ENCODE assay signal across 8 cellular contexts in the genomic region with DNA sequence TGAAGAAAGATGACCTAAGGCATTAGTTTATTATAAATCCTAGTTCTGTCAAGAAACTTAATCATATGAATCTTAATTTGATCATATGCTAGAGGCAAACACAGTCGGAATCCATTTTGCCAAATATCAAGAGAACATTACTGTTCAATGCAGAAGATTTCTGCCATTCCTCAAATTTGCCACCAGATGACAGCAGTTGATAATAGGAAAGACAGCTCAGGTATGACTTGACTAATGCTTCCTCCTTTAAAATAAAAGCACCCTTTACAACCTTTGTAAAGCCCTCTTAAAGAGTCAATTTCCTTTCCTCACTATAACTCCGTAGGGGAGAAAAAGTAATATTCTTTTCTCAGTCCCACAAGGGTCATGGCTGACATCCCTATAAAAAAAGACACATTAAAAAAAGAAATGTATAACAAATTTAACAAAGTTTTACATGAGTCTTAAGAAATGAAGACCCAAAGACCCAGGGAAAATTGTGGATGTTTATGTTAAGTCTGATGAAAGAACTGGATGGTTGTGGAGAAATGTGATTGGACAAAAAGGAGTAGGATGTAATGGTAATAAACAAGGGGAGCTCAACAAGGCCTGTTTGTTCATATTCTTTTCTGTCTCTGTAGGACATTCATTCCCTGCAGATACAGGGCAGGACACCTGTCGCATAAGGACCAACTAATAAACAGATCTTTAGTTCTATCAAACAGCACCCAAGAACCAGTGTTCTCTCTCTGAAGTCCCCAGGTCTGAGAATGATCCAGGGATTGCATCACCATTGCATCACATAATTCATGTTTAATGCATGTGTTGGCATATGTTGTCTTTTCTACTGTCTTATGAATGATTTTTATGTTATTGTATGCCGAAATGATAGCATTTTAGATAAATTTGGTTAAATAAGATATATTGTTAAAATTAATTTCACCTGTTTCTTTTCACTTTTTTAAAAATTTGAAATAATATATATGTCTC. TPM values are rescaled to one million over a fixed set of nuclear protein-coding genes. Genes with fewer than 3 reads are reported as not detected.
DNase-seq lines count a peak whose midpoint lies in the region; ATAC-seq and TF ChIP-seq lines count a peak whose summit lies in the region.

No MANE protein-coding gene starts in this region.

- no peak for TF ChIP-seq EP300 in transverse colon (IDR thresholded peaks at IDR 0.05; ENCODE audit: low read depth)

- in situ Hi-C loops in KBM-7 (cut with MboI; ENCODE audit: low pct_unique_long_range_greater_than_20kb, low sequenced_read_pairs) (no loop called here), transverse colon (cut with MboI; ENCODE audit: low pct_ligation_motif_present in 1 of 4, low pct_unique_long_range_greater_than_20kb in 1 of 4, low sequenced_read_pairs in 3 of 4) (loop anchor here in 1 of 4 donors (25.0 kb wide), 1 partner anchor 99 kb away; no protein-coding TSS in a partner anchor)

- peaks cover 25% of the 10 kb centered on the region for H3K27me3 Mint-ChIP-seq in T-helper 17 cell

- H3K4me3 Mint-ChIP-seq in T-helper 17 cell: no peak overlapping the region

- peak; percentile 33 for DNase-seq in NCI-H2171 treated with DMSO at 0.1 percent for 48 hours (lab: John Stamatoyannopoulos, UW)
- no peak for DNase-seq in NCI-H2171 (lab: John Stamatoyannopoulos, UW)
- peak; percentile 29 for DNase-seq in KBM-7
- no peak for DNase-seq in T-helper 17 cell
- peak; percentile 53 for DNase-seq in glomerular visceral epithelial cell (ENCODE audit: extremely low spot score)
- no peak for DNase-seq in transverse colon
- no peak for DNase-seq in medulla oblongata (ENCODE audit: extremely low spot score)

- H3K4me1 ChIP-seq in transverse colon: no peaks in the 10 kb centered on the region

- H3K9me3 ChIP-seq in T-helper 17 cell (ENCODE audit: control insufficient read depth, low read length, poor library complexity, severe bottlenecking) (no peaks in the 10 kb centered on the region), transverse colon (no peaks in the 10 kb centered on the region)

- no peak overlapping the region for H3K27ac ChIP-seq in transverse colon

- no peak overlapping the region for H3K27ac Mint-ChIP-seq in T-helper 17 cell

- TF ChIP-seq CTCF in transverse colon (IDR thresholded peaks at IDR 0.05): peak in 4 of 5 experiments; percentile 35 to 46 (median 44)

- no peak for TF ChIP-seq POLR2A in transverse colon (IDR thresholded peaks at IDR 0.05)

- no peaks in the 10 kb centered on the region for H3K36me3 Mint-ChIP-seq in T-helper 17 cell (ENCODE audit: low read depth)

- ATAC-seq in GM21367 (IDR thresholded peaks at IDR 0.05; ENCODE audit: unreplicated experiment) (peak; percentile 66), T-helper 17 cell (peak; percentile 74)

- no peak overlapping the region for H3K4me3 ChIP-seq in transverse colon

- H3K36me3 ChIP-seq in transverse colon: no peaks in the 10 kb centered on the region

- H3K27me3 ChIP-seq in transverse colon: no peaks in the 10 kb centered on the region

- 58 to 64% methylated on average over 4 of the region's 4 CpGs for WGBS in transverse colon (ENCODE audit: low coverage in 1 of 2), 2 donors

- H3K4me1 Mint-ChIP-seq in T-helper 17 cell: peaks cover 7% of the 10 kb centered on the region

- intact Hi-C loops in transverse colon (cut with DNase I; ENCODE audit: low total_unique reads): no loop called here

RNA-seq across cellular contexts. Expression of a gene that starts 23.0 kb away (rescaled TPM):
- total RNA-seq in T-helper 17 cell (under 1 TPM; 0.50 to 0.68 TPM), transverse colon (not detected)

Comparison
In these comparisons a context has a peak if more than half of its experiments do, and no peak if none do; other contexts are left out.
1. DNase-seq: peak in NCI-H2171 treated with DMSO at 0.1 percent for 48 hours (single experiment), KBM-7 (single experiment) and glomerular visceral epithelial cell (single experiment); none in NCI-H2171 (single experiment), T-helper 17 cell (0 of 3), transverse colon (single experiment) and medulla oblongata (single experiment).